In the genomic region with DNA sequence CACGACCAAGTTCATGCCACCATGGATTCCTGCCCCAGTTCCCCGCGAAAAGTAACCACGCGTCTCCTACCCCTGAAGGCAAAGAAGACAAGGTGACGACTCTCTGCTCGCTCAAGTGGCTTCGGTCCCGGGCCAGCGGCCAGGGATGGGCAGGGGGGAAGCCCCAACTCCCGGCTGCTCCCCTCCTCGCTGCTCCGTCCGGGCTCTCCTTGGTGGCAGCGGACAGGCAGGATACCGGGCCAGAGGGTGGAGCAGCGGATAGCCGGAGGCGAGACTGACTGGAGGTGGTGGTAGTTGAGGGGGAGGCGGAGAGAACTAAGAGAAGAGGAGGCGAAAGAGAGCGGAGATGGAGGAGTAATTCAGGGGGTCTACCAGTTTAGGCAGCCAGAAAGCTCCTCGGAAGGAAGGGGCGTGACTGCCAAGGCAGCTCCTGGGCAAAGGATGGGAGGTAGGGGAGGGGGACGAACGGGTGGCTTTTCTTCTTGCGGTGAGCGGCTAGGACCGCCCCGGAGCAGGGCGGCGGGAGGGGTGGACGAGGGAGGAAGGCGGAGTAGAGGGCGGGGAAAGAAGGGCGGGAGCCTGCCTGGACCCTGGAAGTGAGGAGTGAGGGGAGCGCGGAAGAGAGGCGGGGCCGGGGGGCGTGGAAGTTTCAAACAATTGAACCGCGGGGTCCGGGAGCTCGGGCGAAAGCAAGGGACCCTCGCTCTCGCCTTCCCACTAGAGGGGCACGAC, we compare ENCODE assay signal across 1 cellular context.
TF ChIP-seq lines count a peak whose summit lies in the region.

A gene with protein sequence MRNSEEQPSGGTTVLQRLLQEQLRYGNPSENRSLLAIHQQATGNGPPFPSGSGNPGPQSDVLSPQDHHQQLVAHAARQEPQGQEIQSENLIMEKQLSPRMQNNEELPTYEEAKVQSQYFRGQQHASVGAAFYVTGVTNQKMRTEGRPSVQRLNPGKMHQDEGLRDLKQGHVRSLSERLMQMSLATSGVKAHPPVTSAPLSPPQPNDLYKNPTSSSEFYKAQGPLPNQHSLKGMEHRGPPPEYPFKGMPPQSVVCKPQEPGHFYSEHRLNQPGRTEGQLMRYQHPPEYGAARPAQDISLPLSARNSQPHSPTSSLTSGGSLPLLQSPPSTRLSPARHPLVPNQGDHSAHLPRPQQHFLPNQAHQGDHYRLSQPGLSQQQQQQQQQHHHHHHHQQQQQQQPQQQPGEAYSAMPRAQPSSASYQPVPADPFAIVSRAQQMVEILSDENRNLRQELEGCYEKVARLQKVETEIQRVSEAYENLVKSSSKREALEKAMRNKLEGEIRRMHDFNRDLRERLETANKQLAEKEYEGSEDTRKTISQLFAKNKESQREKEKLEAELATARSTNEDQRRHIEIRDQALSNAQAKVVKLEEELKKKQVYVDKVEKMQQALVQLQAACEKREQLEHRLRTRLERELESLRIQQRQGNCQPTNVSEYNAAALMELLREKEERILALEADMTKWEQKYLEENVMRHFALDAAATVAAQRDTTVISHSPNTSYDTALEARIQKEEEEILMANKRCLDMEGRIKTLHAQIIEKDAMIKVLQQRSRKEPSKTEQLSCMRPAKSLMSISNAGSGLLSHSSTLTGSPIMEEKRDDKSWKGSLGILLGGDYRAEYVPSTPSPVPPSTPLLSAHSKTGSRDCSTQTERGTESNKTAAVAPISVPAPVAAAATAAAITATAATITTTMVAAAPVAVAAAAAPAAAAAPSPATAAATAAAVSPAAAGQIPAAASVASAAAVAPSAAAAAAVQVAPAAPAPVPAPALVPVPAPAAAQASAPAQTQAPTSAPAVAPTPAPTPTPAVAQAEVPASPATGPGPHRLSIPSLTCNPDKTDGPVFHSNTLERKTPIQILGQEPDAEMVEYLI (minus strand): TSS at position 450 of the 732 bp plus-strand sequence. CDS start 17,705 bp downstream, outside the sequence.

TF ChIP-seq in IMR-90, 13 proteins besides CTCF, POLR2A, EP300 and RAD21:
- TF ChIP-seq MAZ (IDR thresholded peaks at IDR 0.05; ENCODE audit: borderline replicate concordance, low read depth, low read length) (peak; percentile 51; the same call in 1 of the 2 replicates), NFE2L2 (IDR thresholded peaks at IDR 0.05; ENCODE audit: low read depth, low read length) (no peak)
